Comparison of ENCODE assay signal across 8 cellular contexts in genomic region chr12:66279127-66279712, GRCh38. TPM values are rescaled to one million over a fixed set of nuclear protein-coding genes. Genes with fewer than 3 reads are reported as not detected.
DNase-seq lines count a peak whose midpoint lies in the region; ATAC-seq and TF ChIP-seq lines count a peak whose summit lies in the region.

No MANE protein-coding gene starts in this region.

- WGBS in right cardiac atrium: 35% methylated on average over 2 of the region's 2 CpGs

- peak overlapping the region; percentile 15 for H3K27ac Mint-ChIP-seq in activated naive CD8-positive, alpha-beta T cell treated with anti-CD3 and anti-CD28 coated beads, Interleukin-2, amount 10 ng/mL, durations not matched to agents 7 days and 5 days

- peaks cover under 1% of the 10 kb centered on the region for H3K27me3 Mint-ChIP-seq in activated naive CD8-positive, alpha-beta T cell treated with anti-CD3 and anti-CD28 coated beads, Interleukin-2, amount 10 ng/mL, durations not matched to agents 7 days and 5 days

- H3K36me3 ChIP-seq in left ventricle myocardium inferior (no peaks in the 10 kb centered on the region), left lung (no peaks in the 10 kb centered on the region)

- intact Hi-C loops in left ventricle myocardium inferior (cut with micrococcal nuclease) (loop anchor here (10.0 kb wide), 1 partner anchor 126 kb away; no protein-coding TSS in a partner anchor), right cardiac atrium (cut with DNase I) (loop anchor here in 3 of 4 donors (5.0 to 10.0 kb wide), 3 partner anchors 126 to 416 kb away; no protein-coding TSS in a partner anchor), left lung (cut with DNase I) (loop anchor here in 1 of 2 donors (10.0 kb wide), 1 partner anchor 126 kb away; no protein-coding TSS in a partner anchor)

- H3K9me3 Mint-ChIP-seq in activated naive CD8-positive, alpha-beta T cell treated with anti-CD3 and anti-CD28 coated beads, Interleukin-2, amount 10 ng/mL, durations not matched to agents 7 days and 5 days: peaks cover 13% of the 10 kb centered on the region

- no peak overlapping the region for H3K4me3 ChIP-seq in left ventricle myocardium inferior
- no peak overlapping the region for H3K4me3 ChIP-seq in right cardiac atrium (ENCODE audit: low read length)
- H3K4me3 ChIP-seq in left lung: no peak overlapping the region

- POLR2A ChIA-PET in activated naive CD8-positive, alpha-beta T cell treated with anti-CD3 and anti-CD28 coated beads, Interleukin-2, amount 10 ng/mL, durations not matched to agents 7 days and 5 days (lab: Charles Lee): interaction anchor here (2.2 to 2.6 kb wide), 2 partner anchors 9 to 24 kb away, joined by 6 to 20 read pairs; partner anchors contain the start of gene HELB

- no peaks in the 10 kb centered on the region for H3K9me3 ChIP-seq in left ventricle myocardium inferior (replicated peaks)
- H3K9me3 ChIP-seq in right cardiac atrium (ENCODE audit: control insufficient read depth, low read length): no peaks in the 10 kb centered on the region
- H3K9me3 ChIP-seq in left lung: peaks cover 0 to 2% of the 10 kb centered on the region in 2 donors

- H3K27me3 ChIP-seq in left ventricle myocardium inferior (ENCODE audit: low read depth) (peaks cover 9% of the 10 kb centered on the region), right cardiac atrium (ENCODE audit: control insufficient read depth, insufficient read depth) (no peaks in the 10 kb centered on the region), left lung (no peaks in the 10 kb centered on the region)

- DNase-seq in left ventricle myocardium inferior (no peak), right cardiac atrium (no peak), NCI-H446 treated with DMSO at 0.1 percent for 48 hours (lab: John Stamatoyannopoulos, UW) (peak; percentile 1), left lung (no peak)
- peak; percentile 39 for DNase-seq in activated naive CD8-positive, alpha-beta T cell treated with anti-CD3 and anti-CD28 coated beads, Interleukin-2, amount 10 ng/mL, durations not matched to agents 7 days and 5 days

- H3K4me1 Mint-ChIP-seq in activated naive CD8-positive, alpha-beta T cell treated with anti-CD3 and anti-CD28 coated beads, Interleukin-2, amount 10 ng/mL, durations not matched to agents 7 days and 5 days: peaks cover 14% of the 10 kb centered on the region

- H3K4me1 ChIP-seq in left ventricle myocardium inferior (no peaks in the 10 kb centered on the region), right cardiac atrium (ENCODE audit: control insufficient read depth, insufficient read depth, low read length) (no peaks in the 10 kb centered on the region), left lung (peaks cover 0 to 16% of the 10 kb centered on the region in 2 donors)

- no peak for ATAC-seq in right cardiac atrium
- ATAC-seq in activated naive CD8-positive, alpha-beta T cell treated with anti-CD3 and anti-CD28 coated beads, Interleukin-2, amount 10 ng/mL, durations not matched to agents 7 days and 5 days (ENCODE audit: low read depth): peak; percentile 86
- peak; percentile 36 for ATAC-seq in left lung
- ATAC-seq in GM19324 (IDR thresholded peaks at IDR 0.05; ENCODE audit: low FRiP score, unreplicated experiment): no peak
- ATAC-seq in GM19351 (IDR thresholded peaks at IDR 0.05; ENCODE audit: unreplicated experiment): no peak
- no peak for ATAC-seq in HG03095 (IDR thresholded peaks at IDR 0.05; ENCODE audit: unreplicated experiment)

- H3K36me3 Mint-ChIP-seq in activated naive CD8-positive, alpha-beta T cell treated with anti-CD3 and anti-CD28 coated beads, Interleukin-2, amount 10 ng/mL, durations not matched to agents 7 days and 5 days: peaks cover 7% of the 10 kb centered on the region

- peak; percentile 65 for TF ChIP-seq CTCF in left ventricle myocardium inferior (IDR thresholded peaks at IDR 0.05; ENCODE audit: borderline replicate concordance)
- peak in 1 of 2 donors; percentile 50 for TF ChIP-seq CTCF in left lung (IDR thresholded peaks at IDR 0.05)

- H3K27ac ChIP-seq in left ventricle myocardium inferior (replicated peaks) (no peak overlapping the region), right cardiac atrium (ENCODE audit: low read length) (no peak overlapping the region), left lung (no peak overlapping the region)

- no peak overlapping the region for H3K4me3 Mint-ChIP-seq in activated naive CD8-positive, alpha-beta T cell treated with anti-CD3 and anti-CD28 coated beads, Interleukin-2, amount 10 ng/mL, durations not matched to agents 7 days and 5 days

RNA-seq across cellular contexts. Expression of gene HELB, which starts 23.1 kb away (rescaled TPM):
- total RNA-seq in left ventricle myocardium inferior (1.3 TPM), right cardiac atrium (1 to 10 TPM in 3 of 4 donors, under 1 TPM in 1; 0.74 to 1.9 (median 1.2) TPM), left lung (1 to 10 TPM; 3.8 to 6.4 TPM)
- 0.48 TPM for polyA plus RNA-seq in right cardiac atrium
- total RNA-seq in activated naive CD8-positive, alpha-beta T cell treated with anti-CD3 and anti-CD28 coated beads, Interleukin-2, amount 10 ng/mL, durations not matched to agents 7 days and 5 days: 10 to 100 TPM; 35.8 to 36.0 TPM

Comparison
In these comparisons a context has a peak if more than half of its experiments do, and no peak if none do; other contexts are left out.
1. DNase-seq: peak in NCI-H446 treated with DMSO at 0.1 percent for 48 hours (single experiment) and activated naive CD8-positive, alpha-beta T cell treated with anti-CD3 and anti-CD28 coated beads, Interleukin-2, amount 10 ng/mL, durations not matched to agents 7 days and 5 days (single experiment); none in left ventricle myocardium inferior (single experiment), right cardiac atrium (0 of 3) and left lung (0 of 2).
2. ATAC-seq: peak in activated naive CD8-positive, alpha-beta T cell treated with anti-CD3 and anti-CD28 coated beads, Interleukin-2, amount 10 ng/mL, durations not matched to agents 7 days and 5 days (single experiment) and left lung (single experiment); none in right cardiac atrium (0 of 2), GM19324 (single experiment), GM19351 (single experiment) and HG03095 (single experiment).
3. RNA of gene HELB, which starts 23.1 kb away (total RNA-seq): 35.8 to 36.0 TPM in activated naive CD8-positive, alpha-beta T cell treated with anti-CD3 and anti-CD28 coated beads, Interleukin-2, amount 10 ng/mL, durations not matched to agents 7 days and 5 days; 3.8 to 6.4 TPM in left lung, 1.3 TPM in left ventricle myocardium inferior (single experiment) and 0.74 to 1.9 TPM in right cardiac atrium; every median in the first group is over 4 times any median in the second.